ENCODE assay signal across 18 cellular contexts in genomic region chr14:43525647-43526046, GRCh38.
DNase-seq lines count a peak whose midpoint lies in the region; ATAC-seq, FAIRE-seq and TF ChIP-seq lines count a peak whose summit lies in the region.
"Had no signal": no experiment of that assay in that cellular context is flagged by ENCODE, and none has a peak within 500 bp of the region (broad histone marks: within the 10 kb centered on the region; RNA-seq: fewer than 3 reads in every experiment).

No MANE protein-coding gene starts in this region.

- TF ChIP-seq POLR2A in esophagus muscularis mucosa (IDR thresholded peaks at IDR 0.05; ENCODE audit: low read depth) = no peak

- no peaks in the 10 kb centered on the region for H3K27me3 ChIP-seq in esophagus muscularis mucosa
- no peaks in the 10 kb centered on the region for H3K27me3 ChIP-seq in pancreas
- H3K27me3 ChIP-seq: BLaER1 had no signal

- H3K9me3 ChIP-seq in esophagus muscularis mucosa (no peaks in the 10 kb centered on the region), pancreas (no peaks in the 10 kb centered on the region)
- H3K9me3 ChIP-seq: BLaER1, HAP-1 had no signal

- WGBS in esophagus muscularis mucosa = 23% methylated on average over 1 of the region's 1 CpG
- WGBS in pancreas, 2 donors = 41 to 42% methylated on average over 1 of the region's 1 CpG

- DNase-seq in NCI-H2171 treated with DMSO at 0.1 percent for 48 hours (lab: John Stamatoyannopoulos, UW) = peak; percentile 11
- DNase-seq in NCI-H2171 (lab: John Stamatoyannopoulos, UW) = no peak
- peak; percentile 9 for DNase-seq in OCI-M1 (lab: John Stamatoyannopoulos, UW)
- peak; percentile 8 for DNase-seq in left kidney (ENCODE audit: low read depth, low spot score)
- no peak for DNase-seq in NCI-H1105 (lab: John Stamatoyannopoulos, UW)
- no peak for DNase-seq in esophagus muscularis mucosa (ENCODE audit: extremely low spot score)
- DNase-seq in pancreas = no peak
- DNase-seq: 8988T; CD4-positive, alpha-beta memory T cell; DMS153; DMS79; GDM1; GOT3 had no signal

- TF ChIP-seq CTCF in esophagus muscularis mucosa (IDR thresholded peaks at IDR 0.05) (no peak), pancreas (IDR thresholded peaks at IDR 0.05) (no peak)

- H3K36me3 ChIP-seq in esophagus muscularis mucosa (no peaks in the 10 kb centered on the region), pancreas (no peaks in the 10 kb centered on the region)
- H3K36me3 ChIP-seq: BLaER1, HAP-1 had no signal

- no peaks in the 10 kb centered on the region for H3K4me1 ChIP-seq in esophagus muscularis mucosa
- no peaks in the 10 kb centered on the region for H3K4me1 ChIP-seq in pancreas
- H3K4me1 ChIP-seq: BLaER1 had no signal

- H3K27ac ChIP-seq in esophagus muscularis mucosa (replicated peaks in 1 of 4) = no peak overlapping the region
- no peak overlapping the region for H3K27ac ChIP-seq in pancreas
- H3K27ac ChIP-seq: BLaER1, HL-60 had no signal

- no peak for TF ChIP-seq EP300 in esophagus muscularis mucosa (IDR thresholded peaks at IDR 0.05)

- intact Hi-C loops in esophagus muscularis mucosa (cut with DNase I) (no loop called here), pancreas (cut with DNase I) (no loop called here)

- FAIRE-seq in pancreas (lab: Jason Lieb, UNC) = no peak
- FAIRE-seq: GM12892, GM18507 had no signal

- no peak for ATAC-seq in pancreas

- H3K4me3 ChIP-seq in esophagus muscularis mucosa = no peak overlapping the region
- no peak overlapping the region for H3K4me3 ChIP-seq in pancreas
- H3K4me3 ChIP-seq: BLaER1, HAP-1 had no signal

Comparison
In these comparisons a context has a peak if more than half of its experiments do, and no peak if none do; other contexts are left out.
1. DNase-seq: peak in NCI-H2171 treated with DMSO at 0.1 percent for 48 hours (single experiment), OCI-M1 (single experiment) and left kidney (single experiment); none in NCI-H2171 (single experiment), NCI-H1105 (single experiment), esophagus muscularis mucosa (single experiment) and pancreas (0 of 6).